Comparison of ENCODE assay signal across 6 cellular contexts in the genomic region with DNA sequence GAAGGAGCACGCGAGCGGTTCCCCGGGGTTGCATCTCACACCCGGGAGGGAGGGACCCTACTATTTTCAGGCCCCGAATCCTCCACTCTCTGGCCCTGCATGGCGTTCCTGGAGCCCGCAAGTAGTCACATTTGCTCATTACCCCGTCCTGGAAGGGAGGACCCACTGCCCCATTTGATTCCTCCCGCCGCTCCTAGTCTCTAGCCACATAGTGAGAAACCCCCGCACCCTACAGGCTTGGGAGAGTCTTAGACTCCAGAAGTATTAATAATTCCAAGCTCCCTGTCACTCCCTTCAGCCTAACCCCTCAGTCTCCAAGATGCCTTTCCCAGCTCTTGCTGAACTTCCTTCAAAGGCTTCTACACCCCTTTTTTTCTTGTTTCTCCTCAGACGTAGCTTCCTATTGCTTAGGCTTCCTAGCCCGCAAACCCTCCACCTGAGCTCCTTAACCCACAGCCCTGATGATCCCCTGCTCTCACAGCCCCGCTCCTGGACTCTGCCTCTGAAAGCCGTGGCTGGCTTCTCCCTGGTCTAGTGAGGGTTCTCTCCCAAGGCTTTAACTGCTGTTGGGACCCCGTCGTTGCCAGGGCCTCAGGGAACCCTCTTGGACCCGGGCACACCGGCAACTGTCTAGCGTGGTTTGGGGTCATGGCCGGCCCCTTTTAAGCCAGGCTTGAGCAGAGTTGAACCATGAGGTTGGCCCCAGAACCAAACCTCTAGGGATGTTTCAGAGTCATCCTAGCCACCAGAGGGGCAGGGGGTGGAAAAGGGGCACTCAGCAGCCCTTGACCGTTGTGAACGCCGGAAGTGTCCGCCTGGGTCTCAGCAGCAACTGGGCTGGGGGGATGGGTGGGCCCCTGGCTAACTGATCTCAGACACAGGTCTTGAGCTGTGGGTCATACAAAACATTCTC.
DNase-seq lines count a peak whose midpoint lies in the region; ATAC-seq and TF ChIP-seq lines count a peak whose summit lies in the region.

No MANE protein-coding gene starts in this region.

- H3K27ac ChIP-seq in WERI-Rb-1: peak overlapping the region; percentile 95

- no peaks in the 10 kb centered on the region for H3K27me3 ChIP-seq in WERI-Rb-1 (ENCODE audit: insufficient read depth, low read depth, severe bottlenecking)

- no peak for DNase-seq in WERI-Rb-1
- DNase-seq in kidney tubule cell (ENCODE audit: low spot score): peak; percentile 36
- no peak for DNase-seq in NCI-H1105 (lab: John Stamatoyannopoulos, UW)
- no peak for DNase-seq in D341Med (ENCODE audit: low spot score)
- no peak for DNase-seq in NCI-H1436 treated with DMSO at 0.1 percent for 48 hours (lab: John Stamatoyannopoulos, UW)

- H3K36me3 ChIP-seq in WERI-Rb-1: peaks cover 5% of the 10 kb centered on the region

- no peaks in the 10 kb centered on the region for H3K9me3 ChIP-seq in WERI-Rb-1 (ENCODE audit: severe bottlenecking)

- H3K4me3 ChIP-seq in WERI-Rb-1 (ENCODE audit: low read depth, low read length): peak overlapping the region; percentile 92

- no peak for TF ChIP-seq CTCF in WERI-Rb-1 (IDR thresholded peaks at IDR 0.05; ENCODE audit: low read depth, low read length)

- peak; percentile 3 for ATAC-seq in GM21528 (IDR thresholded peaks at IDR 0.05; ENCODE audit: low FRiP score, unreplicated experiment)
